In genomic region chr9:86721843-86722705, GRCh38 we compare ENCODE assay signal across 10 cellular contexts.
DNase-seq lines count a peak whose midpoint lies in the region; ATAC-seq and TF ChIP-seq lines count a peak whose summit lies in the region.
"Had no signal": no experiment of that assay in that cellular context is flagged by ENCODE, and none has a peak within 500 bp of the region (broad histone marks: within the 10 kb centered on the region; RNA-seq: fewer than 3 reads in every experiment).

No MANE protein-coding gene starts in this region.

- H3K4me1 ChIP-seq in SK-N-SH (ENCODE audit: control insufficient read depth in 1 of 2, insufficient read depth in 2 of 2, low read depth in 1 of 2, low read length in 1 of 2): peaks cover 10 to 12% of the 10 kb centered on the region in 2 experiments; a peak in 3 of 4 replicates

- peak overlapping the region; percentile 58 for H3K9ac ChIP-seq in SK-N-SH

- peak in 1 of 2 experiments; percentile 91; a peak in 2 of 4 replicates for TF ChIP-seq EP300 in SK-N-SH (IDR thresholded peaks at IDR 0.05; ENCODE audit: borderline replicate concordance in 1 of 2, low read depth in 1 of 2, low read length in 1 of 2)

- H2AFZ ChIP-seq in SK-N-SH (ENCODE audit: low read depth): peak overlapping the region; percentile 70; the same call in 1 of the 2 replicates

- in situ Hi-C loops in KBM-7 (cut with MboI; ENCODE audit: low pct_unique_long_range_greater_than_20kb, low sequenced_read_pairs): no loop called here

- peak; percentile 83 for DNase-seq in BJ (ENCODE audit: low read depth)
- DNase-seq in SK-N-SH: no peak
- peak; percentile 43 for DNase-seq in foreskin melanocyte
- no peak for DNase-seq in progenitor cell of endocrine pancreas (ENCODE audit: low spot score, unreplicated experiment)
- DNase-seq in KG1 (lab: John Stamatoyannopoulos, UW): no peak
- DNase-seq in effector CD8-positive, alpha-beta T cell (lab: John Stamatoyannopoulos, UW): no peak
- DNase-seq in KBM-7: no peak
- DNase-seq: activated CD4-positive, alpha-beta T cell treated with anti-CD3 and anti-CD28 coated beads, Interleukin-2, amount 50 U/mL, for 48 hours; effector memory CD4-positive, alpha-beta T cell had no signal

- CTCF ChIA-PET in BJ (lab: Yijun Ruan, JAX): interaction anchor here (0.6 to 0.8 kb wide), 2 partner anchors 26 to 402 kb away, joined by 3 read pairs; no protein-coding TSS in a partner anchor
- CTCF ChIA-PET in SK-N-SH (lab: Yijun Ruan, JAX): interaction anchor here (0.8 to 1.3 kb wide), 2 partner anchors 9 to 22 kb away, joined by 4 to 5 read pairs; no protein-coding TSS in a partner anchor

- peaks cover 27% of the 10 kb centered on the region for H3F3A ChIP-seq in SK-N-SH (replicated peaks; ENCODE audit: insufficient read depth)

- H3K4me2 ChIP-seq in SK-N-SH: peak overlapping the region; percentile 68

- no peak for ATAC-seq in HG03175 (IDR thresholded peaks at IDR 0.05; ENCODE audit: unreplicated experiment)

- H3K27me3 ChIP-seq in BJ (ENCODE audit: control insufficient read depth, insufficient read depth, low read length) (no peaks in the 10 kb centered on the region), SK-N-SH (ENCODE audit: insufficient read depth) (no peaks in the 10 kb centered on the region)

- no peak overlapping the region for H3K4me3 ChIP-seq in BJ (ENCODE audit: low read depth, low read length)
- H3K4me3 ChIP-seq in SK-N-SH (ENCODE audit: low read depth in 2 of 2, low read length in 1 of 2): no peak overlapping the region; a peak in 2 of 4 replicates

- POLR2A ChIA-PET in BJ (lab: Charles Lee) (interaction anchor here (0.5 to 0.8 kb wide), 3 partner anchors 9 to 165 kb away, joined by 3 to 8 read pairs (median 4); no protein-coding TSS in a partner anchor), SK-N-SH (lab: Yijun Ruan, JAX) (no interaction called here)

- H3K79me2 ChIP-seq in SK-N-SH (ENCODE audit: insufficient read depth): no peaks in the 10 kb centered on the region

- TF ChIP-seq CTCF in BJ (IDR thresholded peaks at IDR 0.05; ENCODE audit: insufficient read depth, low read depth, low read length) (no peak), SK-N-SH (IDR thresholded peaks at IDR 0.05) (no peak), progenitor cell of endocrine pancreas (IDR thresholded peaks at IDR 0.05; ENCODE audit: unreplicated experiment) (no peak)

- H3K36me3 Mint-ChIP-seq in progenitor cell of endocrine pancreas (ENCODE audit: insufficient read depth): no peaks in the 10 kb centered on the region

- no peak for TF ChIP-seq RAD21 in SK-N-SH (IDR thresholded peaks at IDR 0.05; ENCODE audit: low read length)

- H3K36me3 ChIP-seq in BJ (ENCODE audit: control insufficient read depth, insufficient read depth, low read length): no peaks in the 10 kb centered on the region
- H3K36me3 ChIP-seq in SK-N-SH (replicated peaks in 1 of 2; ENCODE audit: control insufficient read depth in 1 of 2, insufficient read depth in 2 of 2, low read length in 1 of 2): no peaks in the 10 kb centered on the region

- H3K27me3 Mint-ChIP-seq in progenitor cell of endocrine pancreas: peaks cover 4% of the 10 kb centered on the region

- no peaks in the 10 kb centered on the region for H3K9me2 ChIP-seq in SK-N-SH

- H3K27ac Mint-ChIP-seq in progenitor cell of endocrine pancreas: peak overlapping the region; percentile 96

- H3K9me3 ChIP-seq in SK-N-SH: no peaks in the 10 kb centered on the region

- H3K4me1 Mint-ChIP-seq in progenitor cell of endocrine pancreas (ENCODE audit: low read depth): peaks cover 23% of the 10 kb centered on the region

- H3K27ac ChIP-seq in SK-N-SH (ENCODE audit: low read depth in 2 of 2, low read length in 1 of 2): peak overlapping the region; percentile 84 to 94

- 2% methylated on average over 5 of the region's 5 CpGs for WGBS in SK-N-SH (ENCODE audit: low lambda C conversion rate)

- H3K4me3 Mint-ChIP-seq in progenitor cell of endocrine pancreas (ENCODE audit: low read depth): peak overlapping the region; percentile 45

- no peaks in the 10 kb centered on the region for H4K20me1 ChIP-seq in SK-N-SH (ENCODE audit: insufficient read depth)

- no peaks in the 10 kb centered on the region for H3K9me3 Mint-ChIP-seq in progenitor cell of endocrine pancreas (ENCODE audit: low read depth)

TF ChIP-seq in SK-N-SH, 30 proteins besides CTCF, POLR2A, EP300 and RAD21 (continues in another document):
- no peak for TF ChIP-seq TAF1 (IDR thresholded peaks at IDR 0.05; ENCODE audit: borderline replicate concordance, low read depth, low read length)
- TF ChIP-seq USF2 (IDR thresholded peaks at IDR 0.05; ENCODE audit: borderline replicate concordance, low read depth, low read length): no peak
- TF ChIP-seq TCF12 (IDR thresholded peaks at IDR 0.05): peak; percentile 84
- no peak for TF ChIP-seq USF1 (IDR thresholded peaks at IDR 0.05; ENCODE audit: borderline replicate concordance, low read depth)
- TF ChIP-seq EZH2phosphoT487 (IDR thresholded peaks at IDR 0.05; ENCODE audit: borderline replicate concordance, low read depth): no peak
- peak; percentile 57; the same call in 1 of the 2 replicates for TF ChIP-seq POLR2AphosphoS5 (IDR thresholded peaks at IDR 0.05; ENCODE audit: low read depth, low read length)
- peak; percentile 51; the same call in 1 of the 2 replicates for TF ChIP-seq PBX3 (IDR thresholded peaks at IDR 0.05)
- TF ChIP-seq TEAD4 (IDR thresholded peaks at IDR 0.05; ENCODE audit: borderline replicate concordance, insufficient read depth): peak; percentile 53; the same call in 1 of the 2 replicates
- TF ChIP-seq MEF2A (IDR thresholded peaks at IDR 0.05; ENCODE audit: borderline replicate concordance, low read depth): no peak
- TF ChIP-seq JUND (IDR thresholded peaks at IDR 0.05): peak; percentile 90
- no peak for TF ChIP-seq FOXJ3 (CRISPR knock-in tag; IDR thresholded peaks at IDR 0.05)
- 0 out of 2 replicates have a peak, but pooled peaks have one; percentile 35 for TF ChIP-seq RXRA (IDR thresholded peaks at IDR 0.05; ENCODE audit: borderline replicate concordance, low read depth)
- TF ChIP-seq YY1 (IDR thresholded peaks at IDR 0.05; ENCODE audit: low read depth): no peak
- TF ChIP-seq GABPA (IDR thresholded peaks at IDR 0.05; ENCODE audit: low read depth): no peak
- TF ChIP-seq RCOR1 (IDR thresholded peaks at IDR 0.05; ENCODE audit: low read length): no peak
- TF ChIP-seq MAX (IDR thresholded peaks at IDR 0.05; ENCODE audit: low read depth): peak; percentile 29; the same call in 1 of the 2 replicates
- TF ChIP-seq FOSL2 (IDR thresholded peaks at IDR 0.05; ENCODE audit: borderline replicate concordance, low read depth): peak; percentile 85
- no peak for TF ChIP-seq NRF1 (IDR thresholded peaks at IDR 0.05; ENCODE audit: low read depth, low read length)
- TF ChIP-seq FOXM1 (IDR thresholded peaks at IDR 0.05; ENCODE audit: low read depth): no peak

Comparison
In these comparisons a context has a peak if more than half of its experiments do, and no peak if none do; other contexts are left out.
1. DNase-seq: peak in BJ (single experiment) and foreskin melanocyte (single experiment); none in SK-N-SH (single experiment), progenitor cell of endocrine pancreas (single experiment), KG1 (single experiment), effector CD8-positive, alpha-beta T cell (single experiment) and KBM-7 (single experiment).